8 cellular contexts compared by ENCODE assay signal in the genomic region with DNA sequence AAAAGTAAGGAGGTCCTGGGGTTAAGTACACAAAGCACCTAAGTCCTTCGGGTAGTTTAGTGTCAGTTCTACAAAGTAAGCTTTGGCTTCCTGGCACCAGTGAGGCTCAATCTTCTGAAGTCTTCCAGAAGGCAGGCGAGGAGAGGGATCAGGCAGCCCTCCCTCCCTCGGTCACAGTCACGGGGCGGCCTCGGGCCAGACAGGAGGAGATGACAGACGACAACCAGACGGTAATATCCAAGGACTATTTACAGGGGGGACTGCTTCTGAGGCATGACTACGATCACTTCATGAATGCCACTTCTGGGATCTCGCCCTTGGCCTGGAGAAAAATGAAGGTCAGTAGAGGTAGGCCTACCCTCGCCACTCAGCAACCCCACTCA. TPM values are rescaled to one million over a fixed set of nuclear protein-coding genes. Genes with fewer than 3 reads are reported as not detected.
DNase-seq lines count a peak whose midpoint lies in the region; ATAC-seq, FAIRE-seq and TF ChIP-seq lines count a peak whose summit lies in the region.

No MANE protein-coding gene starts in this region.

- H3K9me3 Mint-ChIP-seq in activated naive CD4-positive, alpha-beta T cell treated with anti-CD3 and anti-CD28 coated beads, Interleukin-2, amount 10 ng/mL, durations not matched to agents 7 days and 5 days: no peaks in the 10 kb centered on the region

- no peak for ATAC-seq in HG02970 (IDR thresholded peaks at IDR 0.05; ENCODE audit: low FRiP score, unreplicated experiment)
- no peak for ATAC-seq in GM21825 (IDR thresholded peaks at IDR 0.05; ENCODE audit: unreplicated experiment)

- H3K36me3 Mint-ChIP-seq in activated naive CD4-positive, alpha-beta T cell treated with anti-CD3 and anti-CD28 coated beads, Interleukin-2, amount 10 ng/mL, durations not matched to agents 7 days and 5 days: peaks cover 70% of the 10 kb centered on the region

- no peaks in the 10 kb centered on the region for H3K27me3 ChIP-seq in adipocyte (replicated peaks; ENCODE audit: control insufficient read depth, insufficient read depth, low read length)
- no peaks in the 10 kb centered on the region for H3K27me3 ChIP-seq in keratinocyte (ENCODE audit: control insufficient read depth, extremely low read depth, insufficient read depth, low read length)

- no peak for FAIRE-seq in keratinocyte (lab: Jason Lieb, UNC)

- peaks cover 38% of the 10 kb centered on the region for H3K79me2 ChIP-seq in keratinocyte (ENCODE audit: control insufficient read depth, insufficient read depth, low read length)

- H3K4me1 ChIP-seq in adipocyte (ENCODE audit: control insufficient read depth, insufficient read depth, low read length) (peaks cover 23% of the 10 kb centered on the region), keratinocyte (ENCODE audit: control insufficient read depth, extremely low read depth, insufficient read depth, low read length) (peaks cover 25% of the 10 kb centered on the region)

- H3K4me2 ChIP-seq in keratinocyte (ENCODE audit: control insufficient read depth, extremely low read depth, insufficient read depth, low read depth, low read length): peak overlapping the region; percentile 70

- peak overlapping the region; percentile 89 for H3K4me3 Mint-ChIP-seq in activated naive CD4-positive, alpha-beta T cell treated with anti-CD3 and anti-CD28 coated beads, Interleukin-2, amount 10 ng/mL, durations not matched to agents 7 days and 5 days

- H4K20me1 ChIP-seq in keratinocyte (ENCODE audit: control insufficient read depth, extremely low read depth, insufficient read depth, low read length): no peaks in the 10 kb centered on the region

- H2AFZ ChIP-seq in keratinocyte (ENCODE audit: control insufficient read depth, low read length): no peak overlapping the region

- dilution Hi-C loops in keratinocyte (cut with MboI; ENCODE audit: extremely low pct_ligation_motif_present, low sequenced_read_pairs): no loop called here

- peak overlapping the region; percentile 71 for H3K27ac ChIP-seq in keratinocyte (ENCODE audit: control insufficient read depth, insufficient read depth, low read length)
- H3K27ac ChIP-seq in temporal lobe (ENCODE audit: low read depth, low read length): peak overlapping the region; percentile 70

- peaks cover 66% of the 10 kb centered on the region for H3K36me3 ChIP-seq in adipocyte (ENCODE audit: control insufficient read depth, insufficient read depth, low read length, severe bottlenecking)
- H3K36me3 ChIP-seq in keratinocyte (ENCODE audit: control insufficient read depth in 2 of 2, extremely low read depth in 1 of 2, insufficient read depth in 2 of 2, low read length in 2 of 2): peaks cover 18 to 51% of the 10 kb centered on the region in 2 experiments

- DNase-seq in activated naive CD4-positive, alpha-beta T cell treated with anti-CD3 and anti-CD28 coated beads, Interleukin-2, amount 10 ng/mL, durations not matched to agents 7 days and 5 days: peak; percentile 48
- no peak for DNase-seq in activated naive CD4-positive, alpha-beta T cell treated with Interleukin-2 at 50 U/mL for 16 hours
- DNase-seq in adipocyte (ENCODE audit: low read depth) (no peak), keratinocyte (ENCODE audit: low read depth, low spot score) (no peak), cerebellar nuclear complex (lab: John Stamatoyannopoulos, UW) (no peak)

- H3K9ac ChIP-seq in adipocyte (ENCODE audit: low read length) (peak overlapping the region; percentile 93), keratinocyte (ENCODE audit: control insufficient read depth, extremely low read depth, insufficient read depth, low read length) (peak overlapping the region; percentile 84)

- H3K4me3 ChIP-seq in adipocyte (ENCODE audit: low read length) (peak overlapping the region; percentile 88), keratinocyte (ENCODE audit: control insufficient read depth in 2 of 3, extremely low read depth in 1 of 3, insufficient read depth in 2 of 3, low read depth in 1 of 3, low read length in 3 of 3) (peak overlapping the region in 2 of 3 experiments; percentile 86 to 87)

- no peaks in the 10 kb centered on the region for H3K9me1 ChIP-seq in keratinocyte (ENCODE audit: control insufficient read depth, extremely low read depth, insufficient read depth, low read length)

- TF ChIP-seq CTCF in keratinocyte (optimal IDR thresholded peaks at IDR 0.05 in 1 of 3, IDR thresholded peaks at IDR 0.05 in 1 of 3, conservative IDR thresholded peaks at IDR 0.05 in 1 of 3; ENCODE audit: extremely low read depth in 1 of 3, insufficient read depth in 2 of 3, low read length in 3 of 3): no peak

- H3K4me1 Mint-ChIP-seq in activated naive CD4-positive, alpha-beta T cell treated with anti-CD3 and anti-CD28 coated beads, Interleukin-2, amount 10 ng/mL, durations not matched to agents 7 days and 5 days: peaks cover 47% of the 10 kb centered on the region

- CTCF ChIA-PET in activated naive CD4-positive, alpha-beta T cell treated with anti-CD3 and anti-CD28 coated beads, Interleukin-2, amount 10 ng/mL, durations not matched to agents 7 days and 5 days (lab: Charles Lee): no interaction called here

- H3K27me3 Mint-ChIP-seq in activated naive CD4-positive, alpha-beta T cell treated with anti-CD3 and anti-CD28 coated beads, Interleukin-2, amount 10 ng/mL, durations not matched to agents 7 days and 5 days: no peaks in the 10 kb centered on the region

- H3K27ac Mint-ChIP-seq in activated naive CD4-positive, alpha-beta T cell treated with anti-CD3 and anti-CD28 coated beads, Interleukin-2, amount 10 ng/mL, durations not matched to agents 7 days and 5 days: peak overlapping the region; percentile 98

- no peaks in the 10 kb centered on the region for H3K9me3 ChIP-seq in adipocyte (ENCODE audit: control insufficient read depth, low read length)
- H3K9me3 ChIP-seq in keratinocyte (ENCODE audit: control insufficient read depth, low read depth, low read length): no peaks in the 10 kb centered on the region

RNA-seq across cellular contexts. Expression of gene TMEM223, which starts 0.4 kb away (rescaled TPM):
- polyA plus RNA-seq in keratinocyte: 11.0 to 15.6 TPM (median 11.8 TPM) in 3 replicates
- polyA plus RNA-seq in keratinocyte (2011; ENCODE audit: low read depth): 1.6 TPM
- 9.5 and 11.6 TPM in 2 replicates for polyA plus RNA-seq in keratinocyte (2011; cell fraction: cytosol; rRNA removed)
- 8.2 and 9.6 TPM in 2 replicates for polyA plus RNA-seq in keratinocyte (2011; cell fraction: nucleus; rRNA removed)
- polyA plus RNA-seq in keratinocyte (2012; ENCODE audit: low replicate concordance): 8.7 and 10.1 TPM in 2 replicates
- polyA minus RNA-seq in keratinocyte: 2.2 to 5.0 TPM (median 4.4 TPM) in 3 replicates
- polyA minus RNA-seq in keratinocyte (2011; cell fraction: cytosol; rRNA and poly(A)+ RNA removed): 8.4 TPM
- polyA minus RNA-seq in keratinocyte (2011; cell fraction: nucleus; rRNA and poly(A)+ RNA removed): 3.1 and 4.5 TPM in 2 replicates
- 7.9 TPM for total RNA-seq in temporal lobe

RNA-seq across cellular contexts. Expression of gene TMEM179B, which starts 5.0 kb away (rescaled TPM):
- 35.4 to 76.4 TPM (median 38.6 TPM) in 3 replicates for polyA plus RNA-seq in keratinocyte
- polyA plus RNA-seq in keratinocyte (2011; ENCODE audit: low read depth): 5.0 TPM
- polyA plus RNA-seq in keratinocyte (2011; cell fraction: cytosol; rRNA removed): 60.1 and 62.0 TPM in 2 replicates
- polyA plus RNA-seq in keratinocyte (2011; cell fraction: nucleus; rRNA removed): 55.4 and 59.9 TPM in 2 replicates
- polyA plus RNA-seq in keratinocyte (2012; ENCODE audit: low replicate concordance): 48.7 and 52.8 TPM in 2 replicates
- 42.7 to 71.3 TPM (median 55.8 TPM) in 3 replicates for polyA minus RNA-seq in keratinocyte
- polyA minus RNA-seq in keratinocyte (2011; cell fraction: cytosol; rRNA and poly(A)+ RNA removed): 92.9 TPM
- 22.5 and 24.1 TPM in 2 replicates for polyA minus RNA-seq in keratinocyte (2011; cell fraction: nucleus; rRNA and poly(A)+ RNA removed)
- 8.4 TPM for total RNA-seq in temporal lobe

RNA-seq across cellular contexts. Expression of gene NXF1, which starts 13.1 kb away (rescaled TPM):
- 22.8 to 51.2 TPM (median 25.3 TPM) in 3 replicates for polyA plus RNA-seq in keratinocyte
- 94.3 TPM for polyA plus RNA-seq in keratinocyte (2011; ENCODE audit: low read depth)
- 29.0 and 29.3 TPM in 2 replicates for polyA plus RNA-seq in keratinocyte (2011; cell fraction: cytosol; rRNA removed)
- 172 and 234 TPM in 2 replicates for polyA plus RNA-seq in keratinocyte (2011; cell fraction: nucleus; rRNA removed)
- 34.4 and 71.9 TPM in 2 replicates for polyA plus RNA-seq in keratinocyte (2012; ENCODE audit: low replicate concordance)
- polyA minus RNA-seq in keratinocyte: 41.2 to 75.3 TPM (median 57.2 TPM) in 3 replicates
- polyA minus RNA-seq in keratinocyte (2011; cell fraction: cytosol; rRNA and poly(A)+ RNA removed): 14.8 TPM
- polyA minus RNA-seq in keratinocyte (2011; cell fraction: nucleus; rRNA and poly(A)+ RNA removed): 26.5 and 42.4 TPM in 2 replicates
- total RNA-seq in temporal lobe: 17.5 TPM

RNA-seq across cellular contexts. Expression of gene TAF6L, which starts 21.0 kb away (rescaled TPM):
- 14.7 to 16.1 TPM (median 14.8 TPM) in 3 replicates for polyA plus RNA-seq in keratinocyte
- polyA plus RNA-seq in keratinocyte (2011; ENCODE audit: low read depth): 3.9 TPM
- polyA plus RNA-seq in keratinocyte (2011; cell fraction: cytosol; rRNA removed): 4.8 and 6.6 TPM in 2 replicates
- 29.0 and 35.4 TPM in 2 replicates for polyA plus RNA-seq in keratinocyte (2011; cell fraction: nucleus; rRNA removed)
- polyA plus RNA-seq in keratinocyte (2012; ENCODE audit: low replicate concordance): 7.6 and 10.9 TPM in 2 replicates
- 11.3 to 23.4 TPM (median 14.9 TPM) in 3 replicates for polyA minus RNA-seq in keratinocyte
- polyA minus RNA-seq in keratinocyte (2011; cell fraction: cytosol; rRNA and poly(A)+ RNA removed): 8.2 TPM
- polyA minus RNA-seq in keratinocyte (2011; cell fraction: nucleus; rRNA and poly(A)+ RNA removed): 12.5 and 13.0 TPM in 2 replicates
- 11.6 TPM for total RNA-seq in temporal lobe

RNA-seq across cellular contexts. Expression of gene POLR2G, which starts 30.8 kb away (rescaled TPM):
- 145 to 166 TPM (median 151 TPM) in 3 replicates for polyA plus RNA-seq in keratinocyte
- 20.8 TPM for polyA plus RNA-seq in keratinocyte (2011; ENCODE audit: low read depth)
- polyA plus RNA-seq in keratinocyte (2011; cell fraction: cytosol; rRNA removed): 148 and 195 TPM in 2 replicates
- 107 and 111 TPM in 2 replicates for polyA plus RNA-seq in keratinocyte (2011; cell fraction: nucleus; rRNA removed)
- 112 and 114 TPM in 2 replicates for polyA plus RNA-seq in keratinocyte (2012; ENCODE audit: low replicate concordance)
- polyA minus RNA-seq in keratinocyte: 67.2 to 120 TPM (median 114 TPM) in 3 replicates
- 54.9 TPM for polyA minus RNA-seq in keratinocyte (2011; cell fraction: cytosol; rRNA and poly(A)+ RNA removed)
- 26.8 and 38.8 TPM in 2 replicates for polyA minus RNA-seq in keratinocyte (2011; cell fraction: nucleus; rRNA and poly(A)+ RNA removed)
- 49.2 TPM for total RNA-seq in temporal lobe
